20 cellular contexts compared by ENCODE assay signal in genomic region chrX:150119323-150119722, GRCh38.
"Had no signal": no experiment of that assay in that cellular context is flagged by ENCODE, and none has a peak within 500 bp of the region (broad histone marks: within the 10 kb centered on the region; RNA-seq: fewer than 3 reads in every experiment).

No MANE protein-coding gene starts in this region.

- H3K36me3 ChIP-seq: tibial nerve, upper lobe of right lung, vagina had no signal

- H3K27ac ChIP-seq: foreskin keratinocyte, skin epidermis, testis, tibial nerve, upper lobe of right lung, vagina had no signal

- DNase-seq: effector CD4-positive, alpha-beta T cell; endodermal cell; erythroblast; foreskin keratinocyte; immature natural killer cell; left ventricle myocardium superior; mesenchymal stem cell; midbrain; naive thymus-derived CD4-positive, alpha-beta T cell; nephron progenitor cell; stimulated activated CD4-positive, alpha-beta T cell treated with anti-CD3 and anti-CD28 coated beads, Interleukin-2, amount 100 ng/mL, for 24 hours; stimulated activated CD4-positive, alpha-beta T cell treated with anti-CD3 and anti-CD28 coated beads, Interleukin-4, amount 100 ng/mL, for 4 hours; stimulated activated naive B cell treated with anti-CD40 and anti-IgM and Interleukin-4, amounts not matched to agents 10 μg/mL and 1 μg/mL and 100 μg/mL, for 72 hours; stimulated activated naive CD8-positive, alpha-beta T cell treated with anti-CD3 and anti-CD28 coated beads, Interleukin-15, amount 100 ng/mL, for 72 hours; testis; upper lobe of right lung had no signal

- H3K9me3 ChIP-seq: testis, tibial nerve, upper lobe of right lung, vagina had no signal

- H3K4me3 ChIP-seq: lung, skin epidermis, testis, tibial nerve, upper lobe of right lung, vagina had no signal

- H3K4me1 ChIP-seq: foreskin keratinocyte, testis, tibial nerve, upper lobe of right lung, vagina had no signal

- H3K27me3 ChIP-seq: foreskin keratinocyte, testis, tibial nerve, upper lobe of right lung, vagina had no signal
